ENCODE assay signal across 27 cellular contexts in genomic region chr10:98410759-98411158, GRCh38.
"Had no signal": no experiment of that assay in that cellular context is flagged by ENCODE, and none has a peak within 500 bp of the region (broad histone marks: within the 10 kb centered on the region; RNA-seq: fewer than 3 reads in every experiment).

No MANE protein-coding gene starts in this region.

- H3K9me3 ChIP-seq: esophagus squamous epithelium, heart right ventricle, lower lobe of right lung, ovary, right lobe of liver, stomach, tibial artery had no signal

- H3K36me3 ChIP-seq: esophagus squamous epithelium, ovary, right lobe of liver had no signal

- H3K27ac Mint-ChIP-seq: immature natural killer cell, natural killer cell, type B pancreatic cell had no signal

- H3K27me3 ChIP-seq: esophagus squamous epithelium, heart right ventricle, ovary, right lobe of liver, stomach, tibial artery had no signal

- H3K4me3 ChIP-seq: coronary artery, esophagus squamous epithelium, heart right ventricle, lower lobe of right lung, ovary, right lobe of liver, smooth muscle cell, stomach, tibial artery had no signal

- H3K27me3 Mint-ChIP-seq: effector memory CD8-positive, alpha-beta T cell; type B pancreatic cell had no signal

- DNase-seq: effector memory CD8-positive, alpha-beta T cell; erythroblast; esophagus squamous epithelium; foreskin melanocyte; glutamatergic neuron; heart right ventricle; hippocampal formation; immature natural killer cell; islet precursor cell; left ventricle myocardium superior; lower lobe of right lung; natural killer cell; occipital lobe; ovary; retina; right lobe of liver; stimulated activated CD4-positive, alpha-beta T cell treated with anti-CD3 and anti-CD28 coated beads, Interleukin-12 subunit alpha, Interleukin-12 subunit beta, amount 100 ng/mL, for 4 hours; stimulated activated CD4-positive, alpha-beta T cell treated with anti-CD3 and anti-CD28 coated beads, Interleukin-1b, Interleukin-23, amount 100 ng/mL, for 48 hours; stimulated activated CD4-positive, alpha-beta T cell treated with anti-CD3 and anti-CD28 coated beads, Interleukin-4, amount 100 ng/mL, for 1 hour; stimulated activated CD8-positive, alpha-beta memory T cell treated with anti-CD3 and anti-CD28 coated beads, Interleukin-4, amount 100 ng/mL, for 48 hours; stimulated activated naive CD4-positive, alpha-beta T cell treated with Interleukin-2 at 50 U/mL for 16 hours; stomach; tibial artery had no signal

- ATAC-seq: effector memory CD8-positive, alpha-beta T cell; heart right ventricle; left colon; left ventricle myocardium superior; natural killer cell; right lobe of liver had no signal

- H3K36me3 Mint-ChIP-seq: natural killer cell, type B pancreatic cell had no signal

- H3K9me3 Mint-ChIP-seq: effector memory CD8-positive, alpha-beta T cell; immature natural killer cell; natural killer cell; type B pancreatic cell had no signal

- H3K4me2 ChIP-seq: smooth muscle cell had no signal

- H3K4me3 Mint-ChIP-seq: effector memory CD8-positive, alpha-beta T cell; immature natural killer cell; natural killer cell; type B pancreatic cell had no signal

- H3K27ac ChIP-seq: coronary artery, esophagus squamous epithelium, lower lobe of right lung, ovary, right lobe of liver, stomach, tibial artery had no signal
